Comparison of ENCODE assay signal across 9 cellular contexts in the genomic region with DNA sequence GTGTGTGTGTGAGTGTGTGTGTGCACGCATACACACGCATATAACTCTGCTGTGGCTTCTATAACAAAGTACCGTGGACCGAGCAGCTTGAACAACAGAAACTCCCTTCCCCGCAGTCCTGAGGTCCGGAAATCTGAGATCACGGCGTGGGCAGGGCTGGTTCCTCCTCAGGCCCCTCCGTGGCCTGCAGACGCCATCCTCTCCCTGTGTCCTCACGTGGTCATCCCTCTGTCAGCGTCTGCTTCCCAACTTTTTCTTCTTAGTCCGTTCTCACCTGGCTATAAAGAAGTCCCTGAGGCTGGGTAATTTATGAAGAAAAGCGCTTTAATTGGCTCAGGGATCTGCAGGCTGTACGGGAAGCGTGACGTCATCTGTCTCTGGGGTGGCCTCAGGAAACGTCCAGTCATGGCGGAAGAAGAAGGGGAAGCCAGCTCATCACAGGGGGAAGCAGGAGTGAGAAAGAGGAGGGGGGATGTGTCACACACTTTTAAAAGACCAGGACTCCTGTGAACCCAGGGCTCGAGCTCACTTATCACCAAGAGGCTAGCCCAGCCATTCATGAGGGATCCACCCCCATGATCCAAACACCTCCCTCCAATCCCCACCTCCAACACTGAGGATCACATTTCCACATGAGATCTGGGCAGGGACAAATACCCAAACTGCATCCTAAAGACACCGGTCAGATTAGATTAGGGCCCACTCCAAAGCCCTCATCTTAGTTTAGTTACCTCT.
DNase-seq lines count a peak whose midpoint lies in the region; ATAC-seq and TF ChIP-seq lines count a peak whose summit lies in the region.
"Had no signal": no experiment of that assay in that cellular context is flagged by ENCODE, and none has a peak within 500 bp of the region (broad histone marks: within the 10 kb centered on the region; RNA-seq: fewer than 3 reads in every experiment).

No MANE protein-coding gene starts in this region.

- no peaks in the 10 kb centered on the region for H3K36me3 ChIP-seq in body of pancreas (replicated peaks in 1 of 2; ENCODE audit: insufficient read depth in 1 of 2, low read depth in 2 of 2)
- no peaks in the 10 kb centered on the region for H3K36me3 ChIP-seq in lower lobe of right lung

- peak; percentile 37 for DNase-seq in NCI-H1436 (lab: John Stamatoyannopoulos, UW)
- DNase-seq in NCI-H1436 treated with DMSO at 0.1 percent for 48 hours (lab: John Stamatoyannopoulos, UW) = no peak
- peak; percentile 66 for DNase-seq in T1000 (lab: John Stamatoyannopoulos, UW)
- DNase-seq in body of pancreas = peak in 2 of 4 donors; percentile 39 to 69
- peak; percentile 81 for DNase-seq in lower lobe of right lung
- peak; percentile 23 for DNase-seq in stimulated activated CD8-positive, alpha-beta memory T cell treated with anti-CD3 and anti-CD28 coated beads, Interleukin-15, amount 100 ng/mL, for 1 hour (ENCODE audit: low read depth)
- DNase-seq in NCI-H2107 (lab: John Stamatoyannopoulos, UW) = no peak

- H3K27ac ChIP-seq in body of pancreas (peak overlapping the region; percentile 10 to 82 (median 33)), lower lobe of right lung (peak overlapping the region; percentile 82)
- H3K27ac ChIP-seq: C4-2B had no signal

- H3K4me1 ChIP-seq in body of pancreas (peaks cover 25% of the 10 kb centered on the region), lower lobe of right lung (no peaks in the 10 kb centered on the region)

- TF ChIP-seq CTCF in body of pancreas (IDR thresholded peaks at IDR 0.05) = no peak
- no peak for TF ChIP-seq CTCF in lower lobe of right lung (IDR thresholded peaks at IDR 0.05)

- H3K4me3 ChIP-seq in body of pancreas (no peak overlapping the region), lower lobe of right lung (peak overlapping the region; percentile 37)

- H3K9me3 ChIP-seq in body of pancreas (no peaks in the 10 kb centered on the region), lower lobe of right lung (no peaks in the 10 kb centered on the region)

- TF ChIP-seq POLR2A in body of pancreas (IDR thresholded peaks at IDR 0.05) = no peak

- ATAC-seq in HG03354 (IDR thresholded peaks at IDR 0.05; ENCODE audit: poor library complexity, severe bottlenecking, unreplicated experiment) = peak; percentile 44
- ATAC-seq in body of pancreas = no peak
- peak; percentile 61 to 75 for ATAC-seq in lower lobe of right lung

- H3K27me3 ChIP-seq in body of pancreas = no peaks in the 10 kb centered on the region
- H3K27me3 ChIP-seq in lower lobe of right lung (ENCODE audit: low read depth) = no peaks in the 10 kb centered on the region

- 70 to 75% methylated on average over 21 of the region's 21 CpGs for WGBS in body of pancreas, 2 donors

- intact Hi-C loops in body of pancreas (cut with DNase I) (no loop called here), lower lobe of right lung (cut with DNase I) (no loop called here)

Comparison
In these comparisons a context has a peak if more than half of its experiments do, and no peak if none do; other contexts are left out.
1. DNase-seq: peak in NCI-H1436 (single experiment), T1000 (single experiment), lower lobe of right lung (single experiment) and stimulated activated CD8-positive, alpha-beta memory T cell treated with anti-CD3 and anti-CD28 coated beads, Interleukin-15, amount 100 ng/mL, for 1 hour (single experiment); none in NCI-H1436 treated with DMSO at 0.1 percent for 48 hours (single experiment) and NCI-H2107 (single experiment).